In genomic region chr19:56142087-56142787, GRCh38 we compare ENCODE assay signal across 8 cellular contexts. TPM values are rescaled to one million over a fixed set of nuclear protein-coding genes. Genes with fewer than 3 reads are reported as not detected.
DNase-seq lines count a peak whose midpoint lies in the region; ATAC-seq and TF ChIP-seq lines count a peak whose summit lies in the region.

No MANE protein-coding gene starts in this region.

- RAD21 ChIA-PET in HCT116 (lab: Charles Lee; ENCODE audit: low non-redundant PET in 1 of 2, low total read pairs in 2 of 2, uncharacterized antibody in 2 of 2, unreplicated experiment in 2 of 2), result no interaction called here

- H3K9ac ChIP-seq in HCT116 (ENCODE audit: low read length) (no peak overlapping the region), skeletal muscle tissue (ENCODE audit: low read depth in 1 of 3, low read length in 3 of 3) (peak overlapping the region; percentile 38 to 74 (median 70))

- peak overlapping the region; percentile 96 for H3K4me2 ChIP-seq in HCT116 (ENCODE audit: low read length)

- peak overlapping the region in 1 of 2 experiments; percentile 72; a peak in 1 of 4 replicates for H3K4me3 ChIP-seq in HCT116 (replicated peaks in 1 of 2; ENCODE audit: low read depth in 1 of 2, low read length in 2 of 2)
- peak overlapping the region; percentile 66 to 86 for H3K4me3 ChIP-seq in gastroesophageal sphincter
- H3K4me3 ChIP-seq in skeletal muscle tissue (ENCODE audit: low read length in 3 of 3), result peak overlapping the region; percentile 70 to 91 (median 71)

- H3K79me2 ChIP-seq in HCT116 (ENCODE audit: insufficient read depth, low read length), result no peaks in the 10 kb centered on the region; the same call in 1 of the 2 replicates

- POLR2A ChIA-PET in HCT116 (lab: Charles Lee), result no interaction called here
- POLR2A ChIA-PET in RWPE1 (lab: Yijun Ruan, JAX; ENCODE audit: low non-redundant PET), result no interaction called here

- no peaks in the 10 kb centered on the region for H4K20me1 ChIP-seq in HCT116 (ENCODE audit: insufficient read depth)

- intact Hi-C loops in HCT116 (cut with micrococcal nuclease), result no loop called here

- TF ChIP-seq CTCF in HCT116 (IDR thresholded peaks at IDR 0.05 in 2 of 3, conservative IDR thresholded peaks at IDR 0.05 in 1 of 3; ENCODE audit: borderline replicate concordance in 1 of 3, insufficient read depth in 1 of 3, low read depth in 2 of 3, low read length in 2 of 3) (no peak), RWPE1 (conservative IDR thresholded peaks at IDR 0.05; ENCODE audit: low read depth) (no peak), gastroesophageal sphincter (IDR thresholded peaks at IDR 0.05) (no peak)

- no peak overlapping the region for H2AFZ ChIP-seq in HCT116 (ENCODE audit: low read depth, low read length, poor library complexity, severe bottlenecking)

- CTCF ChIA-PET in HCT116 (lab: Charles Lee) (interaction anchor here (1.8 kb wide), 1 partner anchor 30 kb away, joined by 4 read pairs; no protein-coding TSS in a partner anchor), RWPE1 (lab: Yijun Ruan, JAX) (no interaction called here)

- TF ChIP-seq EP300 in gastroesophageal sphincter (IDR thresholded peaks at IDR 0.05), result no peak

- H3K4me1 ChIP-seq in HCT116 (ENCODE audit: control insufficient read depth in 1 of 2, insufficient read depth in 2 of 2, low read length in 2 of 2) (peaks cover 6 to 12% of the 10 kb centered on the region in 2 experiments), gastroesophageal sphincter (peaks cover 0 to 61% (median 7%) of the 10 kb centered on the region in 3 donors), skeletal muscle tissue (ENCODE audit: control insufficient read depth in 3 of 3, insufficient read depth in 3 of 3, low read length in 3 of 3) (peaks cover 14 to 24% (median 15%) of the 10 kb centered on the region in 3 donors)

- TF ChIP-seq RAD21 in HCT116 (IDR thresholded peaks at IDR 0.05; ENCODE audit: low read depth), result no peak

- BruUV-seq in HCT116 (replicated peaks; lab: Mats Ljungman, UMichigan), result TSS peak; percentile 34

- H3K9me2 ChIP-seq in HCT116 (ENCODE audit: insufficient read depth), result no peaks in the 10 kb centered on the region

- H3K27me3 ChIP-seq in HCT116 (ENCODE audit: insufficient read depth, low read length) (no peaks in the 10 kb centered on the region), gastroesophageal sphincter (no peaks in the 10 kb centered on the region), skeletal muscle tissue (ENCODE audit: control insufficient read depth in 3 of 3, insufficient read depth in 3 of 3, low read length in 3 of 3) (no peaks in the 10 kb centered on the region)

- DNase-seq in HCT116 (ENCODE audit: low read depth, low spot score), result no peak
- DNase-seq in RWPE1 (ENCODE audit: low spot score), result no peak
- DNase-seq in OCI-M1 (lab: John Stamatoyannopoulos, UW), result no peak
- DNase-seq in Kasumi-1 (lab: John Stamatoyannopoulos, UW), result no peak
- DNase-seq in NCI-H1694 (lab: John Stamatoyannopoulos, UW), result no peak

- no peak for TF ChIP-seq POLR2A in HCT116 (IDR thresholded peaks at IDR 0.05; ENCODE audit: borderline replicate concordance, extremely low read depth, insufficient read depth, insufficient read length)
- TF ChIP-seq POLR2A in gastroesophageal sphincter (IDR thresholded peaks at IDR 0.05), result no peak

- no peak overlapping the region for H3K27ac ChIP-seq in HCT116 (ENCODE audit: low read depth, low read length)
- peak overlapping the region; percentile 27 for H3K27ac ChIP-seq in RWPE1
- peak overlapping the region; percentile 59 to 98 (median 92) for H3K27ac ChIP-seq in gastroesophageal sphincter
- no peak overlapping the region for H3K27ac ChIP-seq in skeletal muscle tissue (ENCODE audit: low read depth, low read length)

- no peaks in the 10 kb centered on the region for H3K9me3 ChIP-seq in HCT116 (ENCODE audit: control insufficient read depth in 1 of 2, insufficient read depth in 1 of 2, low read depth in 1 of 2, low read length in 2 of 2)
- H3K9me3 ChIP-seq in gastroesophageal sphincter, result no peaks in the 10 kb centered on the region
- no peaks in the 10 kb centered on the region for H3K9me3 ChIP-seq in skeletal muscle tissue (ENCODE audit: control insufficient read depth in 3 of 3, low read length in 3 of 3)

- ATAC-seq in HCT116 (no peak), gastroesophageal sphincter (no peak), GM18907 (IDR thresholded peaks at IDR 0.05; ENCODE audit: unreplicated experiment) (no peak)

- H3K36me3 ChIP-seq in HCT116 (ENCODE audit: control insufficient read depth in 1 of 2, insufficient read depth in 2 of 2, low read length in 2 of 2), result no peaks in the 10 kb centered on the region
- peaks cover 0 to 20% of the 10 kb centered on the region in 2 donors for H3K36me3 ChIP-seq in gastroesophageal sphincter
- peaks cover 2 to 3% (median 2%) of the 10 kb centered on the region in 3 donors for H3K36me3 ChIP-seq in skeletal muscle tissue (ENCODE audit: control insufficient read depth in 3 of 3, insufficient read depth in 3 of 3, low read length in 3 of 3)

- 18 to 43% methylated on average over 10 to 12 of the region's 17 CpGs for WGBS in gastroesophageal sphincter (ENCODE audit: low coverage in 1 of 2), 2 donors

TF ChIP-seq in HCT116, 20 proteins besides CTCF, POLR2A, EP300 and RAD21:
- TF ChIP-seq SRF (IDR thresholded peaks at IDR 0.05; ENCODE audit: low read depth), result no peak
- TF ChIP-seq REST (IDR thresholded peaks at IDR 0.05; ENCODE audit: low read depth), result no peak
- no peak for TF ChIP-seq TCF7L2 (IDR thresholded peaks at IDR 0.05; ENCODE audit: borderline replicate concordance, extremely low read depth, insufficient read depth, insufficient read length)
- no peak for TF ChIP-seq EGR1 (IDR thresholded peaks at IDR 0.05; ENCODE audit: low read depth)

RNA-seq across cellular contexts. Expression of gene ZNF444, which starts 1.1 kb away (rescaled TPM):
- 31.7 TPM for total RNA-seq in HCT116 (2021; ENCODE audit: unreplicated experiment)
- polyA plus RNA-seq in HCT116 (2012), result 13.7 and 15.5 TPM in 2 replicates
- 10 to 100 TPM; 36.2 to 57.9 (median 41.3) TPM for total RNA-seq in gastroesophageal sphincter
- total RNA-seq in skeletal muscle tissue, result 7.3 TPM

RNA-seq across cellular contexts. Expression of gene ZNF787, which starts 21.1 kb away (rescaled TPM):
- total RNA-seq in HCT116 (2021; ENCODE audit: unreplicated experiment) (40.3 TPM), gastroesophageal sphincter (10 to 100 TPM; 18.6 to 31.8 (median 19.7) TPM), skeletal muscle tissue (34.4 TPM)
- 29.9 and 32.3 TPM in 2 replicates for polyA plus RNA-seq in HCT116 (2012)

RNA-seq across cellular contexts. Expression of gene GALP, which starts 33.6 kb away (rescaled TPM):
- not detected for total RNA-seq in HCT116 (2021; ENCODE audit: unreplicated experiment)
- polyA plus RNA-seq in HCT116 (2012), result not detected in 2 replicates
- not detected for total RNA-seq in gastroesophageal sphincter
- total RNA-seq in skeletal muscle tissue, result not detected

RNA-seq across cellular contexts. Expression of gene ZSCAN5B, which starts 55.3 kb away (rescaled TPM):
- total RNA-seq in HCT116 (2021; ENCODE audit: unreplicated experiment), result not detected
- not detected in 2 replicates for polyA plus RNA-seq in HCT116 (2012)
- total RNA-seq in gastroesophageal sphincter, result not detected
- total RNA-seq in skeletal muscle tissue, result under 0.01 TPM

RNA-seq across cellular contexts. Expression of gene ZSCAN5C, which starts 59.8 kb away (rescaled TPM):
- total RNA-seq in HCT116 (2021; ENCODE audit: unreplicated experiment) (not detected), gastroesophageal sphincter (not detected), skeletal muscle tissue (not detected)
- not detected in 2 replicates for polyA plus RNA-seq in HCT116 (2012)

Comparison
In these comparisons a context has a peak if more than half of its experiments do, and no peak if none do; other contexts are left out.
1. H3K27ac ChIP-seq: peak in RWPE1 (single experiment) and gastroesophageal sphincter (4 of 4); none in HCT116 (single experiment) and skeletal muscle tissue (single experiment).